15 cellular contexts compared by ENCODE assay signal in genomic region chr13:53545340-53545941, GRCh38.
"Had no signal": no experiment of that assay in that cellular context is flagged by ENCODE, and none has a peak within 500 bp of the region (broad histone marks: within the 10 kb centered on the region; RNA-seq: fewer than 3 reads in every experiment).

No MANE protein-coding gene starts in this region.

- H3K4me1 ChIP-seq: adrenal gland, heart left ventricle, parathyroid adenoma, stomach, suprapubic skin, transverse colon had no signal

- H3K27me3 ChIP-seq: adrenal gland, heart left ventricle, stomach, suprapubic skin, transverse colon had no signal

- H3K9me3 ChIP-seq: adrenal gland, suprapubic skin, transverse colon had no signal

- H3K4me3 ChIP-seq: adrenal gland, coronary artery, heart left ventricle, stomach, suprapubic skin, transverse colon had no signal

- H3K36me3 ChIP-seq: adrenal gland, heart left ventricle, stomach, suprapubic skin, transverse colon had no signal

- ATAC-seq: right cardiac atrium had no signal

- H3K27ac ChIP-seq: adrenal gland, coronary artery, epithelial cell of prostate, heart left ventricle, parathyroid adenoma, stomach, suprapubic skin, transverse colon, VCaP had no signal

- DNase-seq: activated CD4-positive, alpha-beta T cell treated with anti-CD3 and anti-CD28 coated beads for 1 hour; activated gamma-delta T cell treated with Interleukin-2 at 50 U/mL for 16 hours; activated T-cell treated with anti-CD3 and anti-CD28 coated beads, Interleukin-2, amount 50 U/mL, for 1 hour; adrenal gland; heart left ventricle; right cardiac atrium; stimulated activated CD4-positive, alpha-beta T cell treated with anti-CD3 and anti-CD28 coated beads, Interleukin-4, amount 100 ng/mL, for 24 hours; stomach; T-cell; transverse colon had no signal
